Comparison of ENCODE assay signal across 8 cellular contexts in the genomic region with DNA sequence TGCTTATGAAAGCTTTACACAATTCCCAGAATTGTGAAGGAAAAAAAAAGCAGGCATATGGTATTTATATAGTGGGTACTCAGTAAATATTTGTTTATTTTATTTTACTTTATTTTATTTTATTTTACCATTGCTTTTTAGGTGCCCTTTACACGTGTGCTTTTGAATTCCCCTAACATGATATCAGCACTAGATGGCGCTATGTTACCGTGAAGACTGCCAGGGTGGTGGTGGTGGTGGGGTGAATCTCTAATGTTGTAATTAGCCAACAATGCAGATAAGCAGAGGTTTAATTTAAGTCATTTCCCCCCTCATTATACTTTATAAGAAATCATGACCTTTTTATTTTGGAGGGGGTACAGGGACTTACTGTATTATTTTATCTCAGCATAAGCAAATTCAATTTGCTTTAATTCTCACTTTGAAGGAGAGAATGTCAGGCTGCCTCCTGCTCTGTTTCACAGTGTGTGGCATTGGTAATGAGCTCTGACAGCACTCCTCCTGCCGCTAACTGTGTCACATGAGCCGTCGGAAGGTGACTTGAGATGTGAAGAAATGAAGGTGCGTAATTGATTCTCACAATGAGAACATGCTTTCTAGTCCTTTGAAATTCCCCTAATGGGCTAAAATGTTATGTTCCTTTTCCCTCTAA.
DNase-seq lines count a peak whose midpoint lies in the region; ATAC-seq and TF ChIP-seq lines count a peak whose summit lies in the region.

No MANE protein-coding gene starts in this region.

- no peak for TF ChIP-seq EP300 in transverse colon (IDR thresholded peaks at IDR 0.05; ENCODE audit: low read depth)

- 25 to 27% methylated on average over 7 of the region's 7 CpGs for WGBS in body of pancreas, 2 donors
- 0 to 45% methylated on average over 3 to 7 of the region's 7 CpGs for WGBS in transverse colon (ENCODE audit: low coverage in 1 of 2), 2 donors

- DNase-seq in ACHN = peak; percentile 46
- peak; percentile 58 for DNase-seq in GM03348 (ENCODE audit: low spot score)
- DNase-seq in NCI-H748 treated with DMSO at 0.1 percent for 48 hours (lab: John Stamatoyannopoulos, UW) = peak; percentile 42
- peak; percentile 7 to 24 (median 16) for DNase-seq in body of pancreas
- peak; percentile 58 for DNase-seq in kidney glomerular epithelial cell (lab: John Stamatoyannopoulos, UW)
- peak; percentile 9 for DNase-seq in transverse colon
- DNase-seq in GOT3 (lab: John Stamatoyannopoulos, UW) = no peak

- in situ Hi-C loops in ACHN (cut with HindIII; ENCODE audit: low pct_ligation_motif_present, low pct_unique_long_range_greater_than_20kb, low sequenced_read_pairs) = no loop called here
- in situ Hi-C loops in transverse colon (cut with MboI; ENCODE audit: low pct_ligation_motif_present in 1 of 4, low pct_unique_long_range_greater_than_20kb in 1 of 4, low sequenced_read_pairs in 3 of 4) = loop anchor here in 3 of 4 donors (10.0 to 25.0 kb wide), 3 partner anchors 766 to 1108 kb away; no protein-coding TSS in a partner anchor

- intact Hi-C loops in body of pancreas (cut with DNase I) = no loop called here
- intact Hi-C loops in transverse colon (cut with DNase I; ENCODE audit: low total_unique reads) = loop anchor here (1.0 kb wide), 1 partner anchor 770 kb away; no protein-coding TSS in a partner anchor

- ATAC-seq in HG02973 (IDR thresholded peaks at IDR 0.05; ENCODE audit: unreplicated experiment) = peak; percentile 81
- ATAC-seq in body of pancreas = no peak

- TF ChIP-seq POLR2A in body of pancreas (IDR thresholded peaks at IDR 0.05) (no peak), transverse colon (IDR thresholded peaks at IDR 0.05) (no peak)

- no peaks in the 10 kb centered on the region for H3K27me3 ChIP-seq in body of pancreas
- no peaks in the 10 kb centered on the region for H3K27me3 ChIP-seq in transverse colon

- H3K4me3 ChIP-seq in body of pancreas (no peak overlapping the region), transverse colon (no peak overlapping the region)

- H3K4me1 ChIP-seq in body of pancreas (no peaks in the 10 kb centered on the region), transverse colon (no peaks in the 10 kb centered on the region)

- H3K27ac ChIP-seq in body of pancreas (no peak overlapping the region), transverse colon (no peak overlapping the region)

- H3K9me3 ChIP-seq in body of pancreas (no peaks in the 10 kb centered on the region), transverse colon (no peaks in the 10 kb centered on the region)

- H3K36me3 ChIP-seq in body of pancreas (replicated peaks in 1 of 2; ENCODE audit: insufficient read depth in 1 of 2, low read depth in 2 of 2) = no peaks in the 10 kb centered on the region
- H3K36me3 ChIP-seq in transverse colon = no peaks in the 10 kb centered on the region

- TF ChIP-seq CTCF in body of pancreas (IDR thresholded peaks at IDR 0.05) = peak; percentile 35 to 77 (median 66)
- peak; percentile 59 to 68 (median 66) for TF ChIP-seq CTCF in transverse colon (IDR thresholded peaks at IDR 0.05)
